Comparison of ENCODE assay signal across 14 cellular contexts in the genomic region with DNA sequence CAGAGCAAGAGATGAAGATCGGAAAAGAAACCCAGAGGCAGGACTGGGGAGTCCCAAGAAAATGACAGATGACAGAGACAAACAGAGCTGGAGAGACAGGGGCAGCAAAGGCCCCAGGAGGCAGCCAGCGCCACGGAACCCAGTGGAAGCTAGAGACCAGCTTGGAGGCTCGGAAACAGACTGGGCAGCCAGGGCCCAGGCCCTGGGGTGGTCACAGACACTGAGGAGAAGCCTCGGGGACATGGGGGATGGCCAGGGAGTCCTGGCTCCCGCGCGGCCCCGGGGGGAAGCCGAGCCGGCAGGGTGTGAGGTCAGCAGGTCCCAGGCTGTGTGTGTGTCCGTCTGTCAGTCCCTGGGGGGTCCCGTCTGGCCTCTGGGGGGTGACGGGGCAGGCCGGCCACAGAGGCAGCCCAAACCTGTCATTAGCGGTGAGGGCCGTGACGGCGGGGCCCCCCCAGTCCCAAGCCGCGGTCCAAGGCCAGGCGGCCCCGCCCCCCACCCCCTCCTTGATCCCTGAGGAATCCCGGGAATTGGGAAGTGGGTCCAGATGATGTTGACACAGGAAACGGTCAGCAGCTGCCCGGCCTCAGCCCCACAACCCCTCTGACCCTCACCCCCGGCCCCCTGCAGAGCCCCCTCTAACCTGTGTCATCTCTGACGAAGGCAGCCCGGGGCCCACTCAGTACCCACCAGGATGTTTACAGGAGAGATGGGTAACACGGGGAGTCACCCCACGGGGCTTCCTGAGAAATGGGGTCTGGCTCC. TPM values are rescaled to one million over a fixed set of nuclear protein-coding genes. Genes with fewer than 3 reads are reported as not detected.
DNase-seq lines count a peak whose midpoint lies in the region; ATAC-seq and TF ChIP-seq lines count a peak whose summit lies in the region.
"Had no signal": no experiment of that assay in that cellular context is flagged by ENCODE, and none has a peak within 500 bp of the region (broad histone marks: within the 10 kb centered on the region; RNA-seq: fewer than 3 reads in every experiment).

No MANE protein-coding gene starts in this region.

- no peak overlapping the region for H3K4me3 ChIP-seq in upper lobe of right lung

- intact Hi-C loops in upper lobe of right lung (cut with DNase I), result no loop called here

- H3K36me3 Mint-ChIP-seq in stimulated activated naive CD8-positive, alpha-beta T cell treated with anti-CD3 and anti-CD28 coated beads, Interleukin-15, Interleukin-2, amounts not matched to agents 100 ng/mL and 50 ng/mL, for 24 hours (ENCODE audit: low read depth), result no peaks in the 10 kb centered on the region
- peaks cover 2% of the 10 kb centered on the region for H3K36me3 Mint-ChIP-seq in activated naive CD8-positive, alpha-beta T cell treated with anti-CD3 and anti-CD28 coated beads, Interleukin-2, amount 50 U/mL, for 24 hours (ENCODE audit: low read depth)

- peak overlapping the region; percentile 71 for H3K27ac Mint-ChIP-seq in stimulated activated naive CD8-positive, alpha-beta T cell treated with anti-CD3 and anti-CD28 coated beads, Interleukin-15, Interleukin-2, amounts not matched to agents 100 ng/mL and 50 ng/mL, for 24 hours
- H3K27ac Mint-ChIP-seq in activated naive CD8-positive, alpha-beta T cell treated with anti-CD3 and anti-CD28 coated beads, Interleukin-2, amount 50 U/mL, for 24 hours, result no peak overlapping the region
- H3K27ac Mint-ChIP-seq: activated T-helper 2 cell treated with anti-CD3 and anti-CD28 coated beads, Interferon-gamma antibody, Interleukin-2, Interleukin-4, amounts not matched to agents 10 μg/mL and 5 μg/mL and 100 μg/mL, durations not matched to agents 14 hours and 24 hours and 36 hours; B cell had no signal

- peaks cover 1% of the 10 kb centered on the region for H3K4me1 ChIP-seq in upper lobe of right lung

- H3K9me3 Mint-ChIP-seq in stimulated activated naive CD8-positive, alpha-beta T cell treated with anti-CD3 and anti-CD28 coated beads, Interleukin-15, Interleukin-2, amounts not matched to agents 100 ng/mL and 50 ng/mL, for 24 hours, result no peaks in the 10 kb centered on the region
- no peaks in the 10 kb centered on the region for H3K9me3 Mint-ChIP-seq in activated naive CD8-positive, alpha-beta T cell treated with anti-CD3 and anti-CD28 coated beads, Interleukin-2, amount 50 U/mL, for 24 hours
- H3K9me3 Mint-ChIP-seq: activated T-helper 2 cell treated with anti-CD3 and anti-CD28 coated beads, Interferon-gamma antibody, Interleukin-2, Interleukin-4, amounts not matched to agents 10 μg/mL and 5 μg/mL and 100 μg/mL, durations not matched to agents 14 hours and 24 hours and 36 hours had no signal

- peaks cover 63% of the 10 kb centered on the region for H3K27me3 ChIP-seq in upper lobe of right lung

- no peak for TF ChIP-seq CTCF in upper lobe of right lung (IDR thresholded peaks at IDR 0.05)

- peaks cover 21% of the 10 kb centered on the region for H3K4me1 Mint-ChIP-seq in stimulated activated naive CD8-positive, alpha-beta T cell treated with anti-CD3 and anti-CD28 coated beads, Interleukin-15, Interleukin-2, amounts not matched to agents 100 ng/mL and 50 ng/mL, for 24 hours (ENCODE audit: low read depth)
- H3K4me1 Mint-ChIP-seq in activated naive CD8-positive, alpha-beta T cell treated with anti-CD3 and anti-CD28 coated beads, Interleukin-2, amount 50 U/mL, for 24 hours, result peaks cover 22% of the 10 kb centered on the region

- H3K27me3 Mint-ChIP-seq in stimulated activated naive CD8-positive, alpha-beta T cell treated with anti-CD3 and anti-CD28 coated beads, Interleukin-15, Interleukin-2, amounts not matched to agents 100 ng/mL and 50 ng/mL, for 24 hours, result peaks cover 36% of the 10 kb centered on the region
- peaks cover 39% of the 10 kb centered on the region for H3K27me3 Mint-ChIP-seq in activated naive CD8-positive, alpha-beta T cell treated with anti-CD3 and anti-CD28 coated beads, Interleukin-2, amount 50 U/mL, for 24 hours

- no peaks in the 10 kb centered on the region for H3K36me3 ChIP-seq in upper lobe of right lung

- no peak for ATAC-seq in stimulated activated naive CD8-positive, alpha-beta T cell treated with anti-CD3 and anti-CD28 coated beads, Interleukin-15, Interleukin-2, amounts not matched to agents 100 U/mL and 50 U/mL, for 24 hours
- ATAC-seq in SK-N-SH treated with all-trans-retinoic acid at 6 μM for 48 hours (peak; percentile 4; the same call in 1 of the 3 replicates), upper lobe of right lung (peak; percentile 5), HG02759 (IDR thresholded peaks at IDR 0.05; ENCODE audit: unreplicated experiment) (no peak)
- ATAC-seq in activated naive CD8-positive, alpha-beta T cell treated with anti-CD3 and anti-CD28 coated beads, Interleukin-2, amount 50 U/mL, for 24 hours, result no peak

- DNase-seq in stimulated activated naive CD8-positive, alpha-beta T cell treated with anti-CD3 and anti-CD28 coated beads, Interleukin-15, Interleukin-2, amounts not matched to agents 100 U/mL and 50 U/mL, for 24 hours, result no peak
- DNase-seq in iPS-NIHi11 (ENCODE audit: low spot score) (peak; percentile 51), upper lobe of right lung (no peak), NCI-H526 treated with DMSO at 0.1 percent for 48 hours (lab: John Stamatoyannopoulos, UW) (no peak)
- no peak for DNase-seq in activated naive CD8-positive, alpha-beta T cell treated with anti-CD3 and anti-CD28 coated beads, Interleukin-2, amount 50 U/mL, for 24 hours
- DNase-seq: activated CD4-positive, alpha-beta T cell treated with anti-CD3 and anti-CD28 coated beads for 4 hours; NCI-H446 treated with DMSO at 0.1 percent for 48 hours had no signal

- no peak overlapping the region for H3K27ac ChIP-seq in upper lobe of right lung

- no peak overlapping the region for H3K4me3 Mint-ChIP-seq in stimulated activated naive CD8-positive, alpha-beta T cell treated with anti-CD3 and anti-CD28 coated beads, Interleukin-15, Interleukin-2, amounts not matched to agents 100 ng/mL and 50 ng/mL, for 24 hours
- H3K4me3 Mint-ChIP-seq in activated naive CD8-positive, alpha-beta T cell treated with anti-CD3 and anti-CD28 coated beads, Interleukin-2, amount 50 U/mL, for 24 hours, result no peak overlapping the region
- H3K4me3 Mint-ChIP-seq: B cell had no signal

- H3K9me3 ChIP-seq in upper lobe of right lung, result no peaks in the 10 kb centered on the region

TF ChIP-seq in SK-N-SH treated with all-trans-retinoic acid at 6 μM for 48 hours, 23 proteins besides CTCF, POLR2A, EP300 and RAD21:
- TF ChIP-seq CSDC2 (CRISPR knock-in tag; IDR thresholded peaks at IDR 0.05) (no peak), ISL1 (CRISPR knock-in tag; IDR thresholded peaks at IDR 0.05) (no peak), OSR1 (CRISPR knock-in tag; IDR thresholded peaks at IDR 0.05) (no peak), ZNF8 (CRISPR knock-in tag; IDR thresholded peaks at IDR 0.05) (no peak), TSHZ2 (CRISPR knock-in tag; IDR thresholded peaks at IDR 0.05) (no peak)
- TF ChIP-seq, protein P1, sequence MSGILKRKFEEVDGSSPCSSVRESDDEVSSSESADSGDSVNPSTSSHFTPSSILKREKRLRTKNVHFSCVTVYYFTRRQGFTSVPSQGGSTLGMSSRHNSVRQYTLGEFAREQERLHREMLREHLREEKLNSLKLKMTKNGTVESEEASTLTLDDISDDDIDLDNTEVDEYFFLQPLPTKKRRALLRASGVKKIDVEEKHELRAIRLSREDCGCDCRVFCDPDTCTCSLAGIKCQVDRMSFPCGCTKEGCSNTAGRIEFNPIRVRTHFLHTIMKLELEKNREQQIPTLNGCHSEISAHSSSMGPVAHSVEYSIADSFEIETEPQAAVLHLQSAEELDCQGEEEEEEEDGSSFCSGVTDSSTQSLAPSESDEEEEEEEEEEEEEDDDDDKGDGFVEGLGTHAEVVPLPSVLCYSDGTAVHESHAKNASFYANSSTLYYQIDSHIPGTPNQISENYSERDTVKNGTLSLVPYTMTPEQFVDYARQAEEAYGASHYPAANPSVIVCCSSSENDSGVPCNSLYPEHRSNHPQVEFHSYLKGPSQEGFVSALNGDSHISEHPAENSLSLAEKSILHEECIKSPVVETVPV (CRISPR knock-in tag; IDR thresholded peaks at IDR 0.05), result no peak

RNA-seq across cellular contexts. Expression of gene TMEM190, which starts 2.5 kb away (rescaled TPM):
- not detected for total RNA-seq in upper lobe of right lung
- total RNA-seq: activated T-helper 2 cell treated with anti-CD3 and anti-CD28 coated beads, Interferon-gamma antibody, Interleukin-2, Interleukin-4, amounts not matched to agents 10 μg/mL and 5 μg/mL and 100 μg/mL, durations not matched to agents 14 hours and 24 hours and 36 hours; B cell; H4; lower leg skin had no signal

RNA-seq across cellular contexts. Expression of gene IL11, which starts 3.9 kb away (rescaled TPM):
- total RNA-seq in upper lobe of right lung, result 0.84 TPM
- total RNA-seq: B cell had no signal

RNA-seq across cellular contexts. Expression of gene TMEM238, which starts 9.9 kb away (rescaled TPM):
- 19.8 TPM for total RNA-seq in upper lobe of right lung
- total RNA-seq: H4 had no signal

RNA-seq across cellular contexts. Expression of gene GARIN5B, which starts 11.1 kb away (rescaled TPM):
- total RNA-seq in upper lobe of right lung, result not detected
- total RNA-seq: activated T-helper 2 cell treated with anti-CD3 and anti-CD28 coated beads, Interferon-gamma antibody, Interleukin-2, Interleukin-4, amounts not matched to agents 10 μg/mL and 5 μg/mL and 100 μg/mL, durations not matched to agents 14 hours and 24 hours and 36 hours; B cell; H4; lower leg skin had no signal

RNA-seq across cellular contexts. Expression of gene RPL28, which starts 11.6 kb away (rescaled TPM):
- 1,343 TPM for total RNA-seq in upper lobe of right lung

Comparison
In these comparisons a context has a peak if more than half of its experiments do, and no peak if none do; other contexts are left out.
1. ATAC-seq: peak in SK-N-SH treated with all-trans-retinoic acid at 6 μM for 48 hours (single experiment) and upper lobe of right lung (single experiment); none in stimulated activated naive CD8-positive, alpha-beta T cell treated with anti-CD3 and anti-CD28 coated beads, Interleukin-15, Interleukin-2, amounts not matched to agents 100 U/mL and 50 U/mL, for 24 hours (single experiment), HG02759 (single experiment) and activated naive CD8-positive, alpha-beta T cell treated with anti-CD3 and anti-CD28 coated beads, Interleukin-2, amount 50 U/mL, for 24 hours (single experiment).